In genomic region chr16:3656491-3657468, GRCh38 we compare ENCODE assay signal across 8 cellular contexts. TPM values are rescaled to one million over a fixed set of nuclear protein-coding genes. Genes with fewer than 3 reads are reported as not detected.
DNase-seq lines count a peak whose midpoint lies in the region; ATAC-seq and TF ChIP-seq lines count a peak whose summit lies in the region.
"Had no signal": no experiment of that assay in that cellular context is flagged by ENCODE, and none has a peak within 500 bp of the region (broad histone marks: within the 10 kb centered on the region; RNA-seq: fewer than 3 reads in every experiment).

No MANE protein-coding gene starts in this region.

- POLR2A ChIA-PET in HEK293 (lab: Yijun Ruan, JAX): interaction anchor here (0.6 kb wide), 1 partner anchor 256 kb away, joined by 3 read pairs; no protein-coding TSS in a partner anchor

- TF ChIP-seq POLR2A in sigmoid colon (IDR thresholded peaks at IDR 0.05): no peak

- in situ Hi-C loops in brain microvascular endothelial cell (cut with HindIII; ENCODE audit: low pct_ligation_motif_present, low sequenced_read_pairs): no loop called here

- no peaks in the 10 kb centered on the region for H3K9me3 Mint-ChIP-seq in endodermal cell

- H3K9ac ChIP-seq in endodermal cell (ENCODE audit: extremely low read depth, low read length, poor library complexity, severe bottlenecking): no peak overlapping the region
- H3K9ac ChIP-seq: KMS-11 had no signal

- H3K27ac Mint-ChIP-seq in endodermal cell: no peak overlapping the region

- no peak for TF ChIP-seq CTCF in HEK293 (tag by site-specific recombination; IDR thresholded peaks at IDR 0.05)
- no peak for TF ChIP-seq CTCF in endodermal cell (conservative IDR thresholded peaks at IDR 0.05)
- TF ChIP-seq CTCF in sigmoid colon (IDR thresholded peaks at IDR 0.05): no peak
- no peak for TF ChIP-seq CTCF in brain microvascular endothelial cell (IDR thresholded peaks at IDR 0.05; ENCODE audit: low read depth, low read length, missing control alignments)

- no peaks in the 10 kb centered on the region for H3K27me3 ChIP-seq in endodermal cell (ENCODE audit: control insufficient read depth, insufficient read depth, low read length, poor library complexity, severe bottlenecking)
- no peaks in the 10 kb centered on the region for H3K27me3 ChIP-seq in sigmoid colon
- H3K27me3 ChIP-seq in brain microvascular endothelial cell (replicated peaks): no peaks in the 10 kb centered on the region

- peaks cover 59% of the 10 kb centered on the region for H3K36me3 Mint-ChIP-seq in endodermal cell (ENCODE audit: low read depth)

- H3K4me3 ChIP-seq in HEK293 (ENCODE audit: low read depth, low read length) (no peak overlapping the region), endodermal cell (ENCODE audit: low read length) (no peak overlapping the region), sigmoid colon (no peak overlapping the region), brain microvascular endothelial cell (ENCODE audit: low read depth, low read length) (no peak overlapping the region)

- H3K4me3 Mint-ChIP-seq in endodermal cell: no peak overlapping the region

- no peak for ATAC-seq in HG02870 (IDR thresholded peaks at IDR 0.05; ENCODE audit: unreplicated experiment)

- H3K27ac ChIP-seq in HEK293 (ENCODE audit: extremely low read depth, low read depth, low read length) (no peak overlapping the region), endodermal cell (ENCODE audit: low read depth, low read length) (no peak overlapping the region), sigmoid colon (no peak overlapping the region), brain microvascular endothelial cell (no peak overlapping the region)
- H3K27ac ChIP-seq: KMS-11 had no signal

- CTCF ChIA-PET in HEK293 (lab: Yijun Ruan, JAX): no interaction called here

- peak; percentile 21 for DNase-seq in D341Med (ENCODE audit: low spot score)
- peak; percentile 38 for DNase-seq in endodermal cell
- DNase-seq in sigmoid colon: peak; percentile 52
- no peak for DNase-seq in mucosa of gallbladder (ENCODE audit: low spot score)
- DNase-seq in brain microvascular endothelial cell: no peak

- H3K9me3 ChIP-seq in HEK293 (ENCODE audit: control insufficient read depth, insufficient read depth, low read depth, low read length) (no peaks in the 10 kb centered on the region), endodermal cell (ENCODE audit: control insufficient read depth, low read length) (no peaks in the 10 kb centered on the region), sigmoid colon (no peaks in the 10 kb centered on the region)

- intact Hi-C loops in sigmoid colon (cut with DNase I): no loop called here

- H3K4me1 Mint-ChIP-seq in endodermal cell: peaks cover 14% of the 10 kb centered on the region

- WGBS in endodermal cell (ENCODE audit: insufficient coverage in 1 of 2, insufficient read length in 1 of 2), 2 experiments: 95 to 96% methylated on average over 28 to 42 of the region's 42 CpGs
- 88 to 91% methylated on average over 42 of the region's 42 CpGs for WGBS in sigmoid colon, 2 donors

- TF ChIP-seq EP300 in sigmoid colon (IDR thresholded peaks at IDR 0.05): no peak

- no peaks in the 10 kb centered on the region for H3K27me3 Mint-ChIP-seq in endodermal cell (ENCODE audit: insufficient read depth)

- peaks cover 23 to 88% of the 10 kb centered on the region in 2 experiments for H3K36me3 ChIP-seq in HEK293 (ENCODE audit: control insufficient read depth in 2 of 2, insufficient read depth in 1 of 2, low read length in 2 of 2)
- H3K36me3 ChIP-seq in endodermal cell (ENCODE audit: control insufficient read depth, insufficient read depth, low read length): peaks cover 70% of the 10 kb centered on the region
- peaks cover 5 to 73% (median 27%) of the 10 kb centered on the region in 4 donors for H3K36me3 ChIP-seq in sigmoid colon
- H3K36me3 ChIP-seq in brain microvascular endothelial cell (replicated peaks): peaks cover 47% of the 10 kb centered on the region

- H3K4me1 ChIP-seq in HEK293 (ENCODE audit: control insufficient read depth, insufficient read depth, low read length) (no peaks in the 10 kb centered on the region), endodermal cell (ENCODE audit: control insufficient read depth, insufficient read depth, low read length) (peaks cover 6% of the 10 kb centered on the region), sigmoid colon (no peaks in the 10 kb centered on the region)

TF ChIP-seq in HEK293, 187 proteins besides CTCF, POLR2A, EP300 and RAD21:
- TF ChIP-seq SCRT1 (tag by site-specific recombination; IDR thresholded peaks at IDR 0.05; ENCODE audit: borderline replicate concordance) (0 out of 2 replicates have a peak, but pooled peaks have one; percentile 27), ZNF529 (tag by site-specific recombination; IDR thresholded peaks at IDR 0.05; ENCODE audit: insufficient replicate concordance) (no peak), ZNF121 (tag by site-specific recombination; IDR thresholded peaks at IDR 0.05) (no peak), ZNF266 (tag by site-specific recombination; IDR thresholded peaks at IDR 0.05; ENCODE audit: low read depth) (no peak), ZNF555 (tag by site-specific recombination; conservative IDR thresholded peaks at IDR 0.05) (no peak), ZNF416 (tag by site-specific recombination; IDR thresholded peaks at IDR 0.05) (no peak), ZNF660 (tag by site-specific recombination; IDR thresholded peaks at IDR 0.05) (no peak), PRDM1 (tag by site-specific recombination; IDR thresholded peaks at IDR 0.05) (no peak), KLF16 (tag by site-specific recombination; IDR thresholded peaks at IDR 0.05) (no peak), GLIS1 (tag by site-specific recombination; IDR thresholded peaks at IDR 0.05) (peak; percentile 37), ZNF214 (tag by site-specific recombination; IDR thresholded peaks at IDR 0.05; ENCODE audit: borderline replicate concordance) (no peak), ZNF292 (tag by site-specific recombination; IDR thresholded peaks at IDR 0.05; ENCODE audit: borderline replicate concordance, low read depth) (no peak), KLF10 (tag by site-specific recombination; IDR thresholded peaks at IDR 0.05) (no peak), PRDM6 (tag by site-specific recombination; IDR thresholded peaks at IDR 0.05) (no peak), ZNF280C (tag by site-specific recombination; IDR thresholded peaks at IDR 0.05) (no peak), BCL11B (tag by site-specific recombination; IDR thresholded peaks at IDR 0.05; ENCODE audit: low read depth) (no peak), GFI1B (tag by site-specific recombination; IDR thresholded peaks at IDR 0.05) (no peak), ZIC2 (tag by site-specific recombination; IDR thresholded peaks at IDR 0.05) (peak; percentile 18; the same call in 1 of the 2 replicates), ZNF596 (tag by site-specific recombination; IDR thresholded peaks at IDR 0.05) (no peak)

RNA-seq across cellular contexts. Expression of gene DNASE1, which starts 2.3 kb away (rescaled TPM):
- total RNA-seq in endodermal cell (10 to 100 TPM; 31.2 to 32.2 TPM), sigmoid colon (10 to 100 TPM in 3 of 4 donors, 1 to 10 TPM in 1; 8.9 to 22.4 (median 11.9) TPM), mucosa of gallbladder (24.0 TPM)
- 20.6 TPM for polyA plus RNA-seq in endodermal cell (2013, experiment 1 of 2)
- 18.7 TPM for polyA plus RNA-seq in endodermal cell (2013, experiment 2 of 2)
- 10 to 100 TPM in 1 of 3 donors, 1 to 10 TPM in 2; 1.2 to 15.9 (median 4.4) TPM for polyA plus RNA-seq in sigmoid colon

RNA-seq across cellular contexts. Expression of gene SLX4, which starts 45.4 kb away (rescaled TPM):
- total RNA-seq in endodermal cell (10 to 100 TPM; 11.0 to 15.9 TPM), sigmoid colon (1 to 10 TPM; 2.1 to 3.9 (median 2.6) TPM), mucosa of gallbladder (6.8 TPM)
- 11.0 TPM for polyA plus RNA-seq in endodermal cell (2013, experiment 1 of 2)
- 11.3 TPM for polyA plus RNA-seq in endodermal cell (2013, experiment 2 of 2)
- polyA plus RNA-seq in sigmoid colon: 1 to 10 TPM in 1 of 3 donors, under 1 TPM in 2; under 0.01 to 3.9 (median 0.69) TPM

Comparison
In these comparisons a context has a peak if more than half of its experiments do, and no peak if none do; other contexts are left out.
1. DNase-seq: peak in D341Med (single experiment), endodermal cell (single experiment) and sigmoid colon (single experiment); none in mucosa of gallbladder (single experiment) and brain microvascular endothelial cell (single experiment).